Comparison of ENCODE assay signal across 7 cellular contexts in the genomic region with DNA sequence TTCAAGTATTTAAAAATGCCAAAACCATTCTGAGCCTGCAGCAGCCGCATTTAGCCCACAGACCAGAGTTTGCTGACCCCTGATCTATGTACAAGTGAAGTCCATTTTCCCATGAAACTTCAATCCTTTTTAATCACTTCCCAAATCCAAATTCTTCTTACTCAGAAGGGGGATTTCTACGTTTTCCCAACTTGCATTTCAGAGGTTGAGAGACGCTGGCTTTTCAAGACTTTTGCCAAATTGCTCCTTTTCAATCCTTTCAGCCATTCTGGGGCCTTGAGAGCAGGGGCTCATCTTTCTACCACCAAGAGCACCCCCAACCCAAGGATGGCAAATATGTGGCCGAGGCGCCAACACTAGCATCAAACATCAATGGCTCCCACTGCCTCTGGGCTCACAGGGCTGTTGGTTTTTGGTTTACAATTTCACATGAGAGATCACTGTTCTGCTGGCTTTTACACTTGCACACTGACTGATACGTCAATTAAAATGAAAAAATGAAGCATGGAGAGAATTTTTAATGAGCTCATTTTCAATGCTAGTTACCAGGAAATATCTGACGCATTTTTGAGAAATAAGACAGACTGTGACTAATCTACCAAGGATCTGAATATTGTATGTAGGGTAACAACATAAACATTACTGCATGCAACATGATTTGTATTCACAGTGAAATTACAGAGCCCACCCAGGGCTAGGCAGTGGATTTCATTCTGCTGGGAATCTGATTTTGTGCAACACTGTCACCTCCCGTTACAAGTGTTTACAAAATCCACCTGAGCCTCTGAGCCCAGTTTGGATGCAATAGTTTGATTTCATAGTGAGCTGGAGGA. TPM values are rescaled to one million over a fixed set of nuclear protein-coding genes. Genes with fewer than 3 reads are reported as not detected.
A peak's percentile ranks its signal among the peaks of the same experiment; 100 is the strongest.
DNase-seq lines count a peak whose midpoint lies in the region; ATAC-seq and TF ChIP-seq lines count a peak whose summit lies in the region.
"Not testable (repeated sequence)": the region's sequence is repeated elsewhere in the genome, so short reads cannot be mapped to it uniquely, and the experiment has no call there.

No MANE protein-coding gene starts in this region.

- not testable (repeated sequence) for BruUV-seq in PC-3 (replicated peaks; lab: Mats Ljungman, UMichigan)

- not testable (repeated sequence) for H3K36me3 ChIP-seq in PC-3 (ENCODE audit: low read depth, low read length); mucosa of rectum (ENCODE audit: control insufficient read depth in 2 of 2, insufficient read depth in 2 of 2, low read length in 2 of 2); smooth muscle cell (ENCODE audit: low read depth)

- not testable (repeated sequence) for H3K9me3 ChIP-seq in PC-3 (ENCODE audit: low read length); mucosa of rectum (ENCODE audit: control insufficient read depth in 2 of 2, low read length in 2 of 2); smooth muscle cell (replicated peaks; ENCODE audit: low read depth)

- not testable (repeated sequence) for TF ChIP-seq CTCF in PC-3 (conservative IDR thresholded peaks at IDR 0.05; ENCODE audit: low read depth, low read length); choroid plexus epithelial cell (conservative IDR thresholded peaks at IDR 0.05; ENCODE audit: low read depth, low read length); smooth muscle cell (IDR thresholded peaks at IDR 0.05; ENCODE audit: borderline replicate concordance, insufficient read depth, poor library complexity, severe bottlenecking)

- not testable (repeated sequence) for H3K9me2 ChIP-seq in PC-3 (replicated peaks; ENCODE audit: low read length)

- not testable (repeated sequence) for H3K27me3 Mint-ChIP-seq in activated T-helper 17 cell treated with anti-CD3 and anti-CD28 coated beads, Interleukin-2, amount 50 U/mL, for 72 hours

- H3K9ac ChIP-seq in PC-3 (ENCODE audit: low read length) (peak overlapping the region; percentile 82), smooth muscle cell (ENCODE audit: low read depth) (peak overlapping the region; percentile 72)
- not testable (repeated sequence) for H3K9ac ChIP-seq in mucosa of rectum (ENCODE audit: low read depth in 1 of 2, low read length in 2 of 2)

- H3F3A ChIP-seq in PC-3 (ENCODE audit: low read length, unreplicated experiment); smooth muscle cell (ENCODE audit: low read depth): not testable (repeated sequence)

- H3K36me3 Mint-ChIP-seq in activated T-helper 17 cell treated with anti-CD3 and anti-CD28 coated beads, Interleukin-2, amount 50 U/mL, for 72 hours (ENCODE audit: low read depth): not testable (repeated sequence)

- H4K20me1 ChIP-seq in PC-3 (ENCODE audit: low read length) (peaks cover 20% of the 10 kb centered on the region; the same call in 1 of the 2 replicates), smooth muscle cell (ENCODE audit: low read depth) (peaks cover 96% of the 10 kb centered on the region)

- peak; percentile 16; the same call in 1 of the 2 replicates for ATAC-seq in PC-3
- not testable (repeated sequence) for ATAC-seq in activated T-helper 17 cell treated with anti-CD3 and anti-CD28 coated beads, Interleukin-2, amount 50 U/mL, for 72 hours (replicated peaks)

- CTCF ChIA-PET in PC-3 (lab: Charles Lee): not testable (repeated sequence)

- intact Hi-C loops in PC-3 (cut with micrococcal nuclease): loop anchor here (1.0 to 2.0 kb wide), 2 partner anchors 25 to 62 kb away; no protein-coding TSS in a partner anchor

- H3K79me2 ChIP-seq in PC-3 (ENCODE audit: low read length): peaks cover 91% of the 10 kb centered on the region
- peaks cover 77% of the 10 kb centered on the region for H3K79me2 ChIP-seq in smooth muscle cell (ENCODE audit: low read depth)

- H3K27ac Mint-ChIP-seq in activated T-helper 17 cell treated with anti-CD3 and anti-CD28 coated beads, Interleukin-2, amount 50 U/mL, for 72 hours: peak overlapping the region; percentile 42

- WGBS in smooth muscle cell (ENCODE audit: low lambda C conversion rate): 66% methylated on average over 8 of the region's 8 CpGs

- H3K4me1 ChIP-seq in PC-3 (ENCODE audit: insufficient read depth, low read length): peaks cover 46% of the 10 kb centered on the region
- peaks cover 57 to 60% of the 10 kb centered on the region in 2 donors for H3K4me1 ChIP-seq in mucosa of rectum (ENCODE audit: control insufficient read depth in 2 of 2, insufficient read depth in 2 of 2, low read length in 2 of 2)
- peaks cover 23% of the 10 kb centered on the region for H3K4me1 ChIP-seq in smooth muscle cell (ENCODE audit: low read depth)

- POLR2A ChIA-PET in PC-3 (lab: Charles Lee; ENCODE audit: unreplicated experiment): not testable (repeated sequence)

- H3K27ac ChIP-seq in PC-3 (ENCODE audit: low read length): peak overlapping the region; percentile 98
- H3K27ac ChIP-seq in mucosa of rectum (ENCODE audit: low read depth in 2 of 2, low read length in 2 of 2): peak overlapping the region; percentile 35 to 49
- H3K27ac ChIP-seq in smooth muscle cell (ENCODE audit: low read depth): peak overlapping the region; percentile 79

- not testable (repeated sequence) for H3K9me3 Mint-ChIP-seq in activated T-helper 17 cell treated with anti-CD3 and anti-CD28 coated beads, Interleukin-2, amount 50 U/mL, for 72 hours

- DNase-seq in GM04503 (ENCODE audit: low read depth) (peak; percentile 71), PC-3 (peak; percentile 49), choroid plexus epithelial cell (ENCODE audit: low read depth) (peak; percentile 83), glomerular endothelial cell (ENCODE audit: extremely low read depth, low read depth, low spot score) (peak; percentile 64)
- DNase-seq in smooth muscle cell (lab: John Stamatoyannopoulos, UW; ENCODE audit: unreplicated experiment): not testable (repeated sequence)

- H3K4me3 ChIP-seq in PC-3 (ENCODE audit: low read length) (peak overlapping the region; percentile 52), mucosa of rectum (ENCODE audit: low read length in 2 of 2) (peak overlapping the region in 1 of 2 donors; percentile 34)
- H3K4me3 ChIP-seq in choroid plexus epithelial cell (ENCODE audit: low read depth, low read length); smooth muscle cell: not testable (repeated sequence)

- not testable (repeated sequence) for H3K4me3 Mint-ChIP-seq in activated T-helper 17 cell treated with anti-CD3 and anti-CD28 coated beads, Interleukin-2, amount 50 U/mL, for 72 hours

- H3K27me3 ChIP-seq in PC-3 (ENCODE audit: low read length); mucosa of rectum (ENCODE audit: control insufficient read depth in 2 of 2, insufficient read depth in 2 of 2, low read length in 2 of 2); smooth muscle cell (ENCODE audit: low read depth): not testable (repeated sequence)

- peak overlapping the region; percentile 87 for H3K4me2 ChIP-seq in PC-3 (ENCODE audit: low read length)
- peak overlapping the region; percentile 77 for H3K4me2 ChIP-seq in smooth muscle cell

- H2AFZ ChIP-seq in PC-3 (ENCODE audit: low read length); smooth muscle cell (ENCODE audit: low read depth): not testable (repeated sequence)

- peaks cover 45% of the 10 kb centered on the region for H3K4me1 Mint-ChIP-seq in activated T-helper 17 cell treated with anti-CD3 and anti-CD28 coated beads, Interleukin-2, amount 50 U/mL, for 72 hours

RNA-seq across cellular contexts. Expression of gene ARHGAP17, which starts 27.6 kb away (rescaled TPM):
- total RNA-seq in PC-3 (2014; rRNA removed): 12.8 and 15.7 TPM in 2 replicates
- 10 to 100 TPM; 47.7 to 73.8 TPM for total RNA-seq in activated T-helper 17 cell treated with anti-CD3 and anti-CD28 coated beads, Interleukin-2, amount 50 U/mL, for 72 hours
- total RNA-seq in glomerular endothelial cell: 49.2 and 75.9 TPM in 2 replicates
- 24.1 and 34.6 TPM in 2 replicates for total RNA-seq in smooth muscle cell
- polyA plus RNA-seq in smooth muscle cell: 38.3 and 40.5 TPM in 2 replicates

Comparison
In these comparisons a context has a peak if more than half of its experiments do, and no peak if none do; other contexts are left out.
1. H3K27ac ChIP-seq: peak in every context shown above with its lines; median percentile 98 in PC-3; 79 in smooth muscle cell; 42 in mucosa of rectum.